ENCODE assay signal across 18 cellular contexts in genomic region chr6:105645166-105645565, GRCh38.
DNase-seq lines count a peak whose midpoint lies in the region; ATAC-seq and TF ChIP-seq lines count a peak whose summit lies in the region.
"Had no signal": no experiment of that assay in that cellular context is flagged by ENCODE, and none has a peak within 500 bp of the region (broad histone marks: within the 10 kb centered on the region; RNA-seq: fewer than 3 reads in every experiment).

No MANE protein-coding gene starts in this region.

- peak; percentile 72 for ATAC-seq in gastroesophageal sphincter
- no peak for ATAC-seq in HG02588 (IDR thresholded peaks at IDR 0.05; ENCODE audit: unreplicated experiment)
- ATAC-seq in HG02642 (IDR thresholded peaks at IDR 0.05; ENCODE audit: poor library complexity, unreplicated experiment), result no peak

- H3K27ac ChIP-seq in gastroesophageal sphincter, result peak overlapping the region; percentile 71 to 83 (median 76)
- peak overlapping the region; percentile 62 for H3K27ac ChIP-seq in stomach smooth muscle (ENCODE audit: low read length)
- H3K27ac ChIP-seq: BLaER1 treated with 17β-estradiol and CSF1 and Interleukin-3, amounts not matched to agents 10 nM and 100 nM; brain microvascular endothelial cell had no signal

- H3K4me3 ChIP-seq in adipocyte (ENCODE audit: low read length) (no peak overlapping the region), gastroesophageal sphincter (no peak overlapping the region), stomach smooth muscle (ENCODE audit: low read length in 2 of 2) (no peak overlapping the region)
- H3K4me3 ChIP-seq: BLaER1 treated with 17β-estradiol and CSF1 and Interleukin-3, amounts not matched to agents 10 nM and 100 nM had no signal

- 14 to 43% methylated on average over 1 of the region's 1 CpG for WGBS in gastroesophageal sphincter (ENCODE audit: low coverage in 1 of 2), 2 donors

- H3K9ac ChIP-seq in adipocyte (ENCODE audit: low read length), result no peak overlapping the region
- peak overlapping the region in 1 of 2 donors; percentile 2 for H3K9ac ChIP-seq in stomach smooth muscle (ENCODE audit: low read length in 2 of 2)
- H3K9ac ChIP-seq: BLaER1 treated with 17β-estradiol and CSF1 and Interleukin-3, amounts not matched to agents 10 nM and 100 nM had no signal

- no peak for TF ChIP-seq POLR2A in gastroesophageal sphincter (IDR thresholded peaks at IDR 0.05)

- no peaks in the 10 kb centered on the region for H3K27me3 Mint-ChIP-seq in activated CD4-positive, alpha-beta memory T cell treated with anti-CD3 and anti-CD28 coated beads, Interleukin-2, amount 10 ng/mL, durations not matched to agents 7 days and 5 days
- H3K27me3 Mint-ChIP-seq in activated CD4-positive, alpha-beta memory T cell treated with anti-CD3 and anti-CD28 coated beads for 36 hours, result peaks cover 41% of the 10 kb centered on the region
- H3K27me3 Mint-ChIP-seq: activated naive CD8-positive, alpha-beta T cell had no signal

- TF ChIP-seq CTCF in gastroesophageal sphincter (IDR thresholded peaks at IDR 0.05), result no peak

- intact Hi-C loops in activated CD4-positive, alpha-beta memory T cell treated with anti-CD3 and anti-CD28 coated beads for 36 hours (cut with micrococcal nuclease), result loop anchor here (5.0 to 10.0 kb wide), 4 partner anchors 140 to 877 kb away; no protein-coding TSS in a partner anchor

- no peak for DNase-seq in activated CD4-positive, alpha-beta memory T cell treated with anti-CD3 and anti-CD28 coated beads, Interleukin-2, amount 10 ng/mL, durations not matched to agents 7 days and 5 days
- DNase-seq in activated CD4-positive, alpha-beta memory T cell treated with anti-CD3 and anti-CD28 coated beads for 36 hours, result no peak
- DNase-seq in adipocyte (ENCODE audit: low read depth), result peak; percentile 48
- no peak for DNase-seq in SK-N-DZ (ENCODE audit: low spot score)
- DNase-seq: activated CD4-positive, alpha-beta T cell treated with anti-CD3 and anti-CD28 coated beads for 48 hours; brain microvascular endothelial cell; cortex of kidney; IMR-90; mammary epithelial cell; NCI-H1417; NCI-H526; retina had no signal

- H3K4me1 ChIP-seq in adipocyte (ENCODE audit: control insufficient read depth, insufficient read depth, low read length), result no peaks in the 10 kb centered on the region
- peaks cover 0 to 29% (median 6%) of the 10 kb centered on the region in 3 donors for H3K4me1 ChIP-seq in gastroesophageal sphincter
- H3K4me1 ChIP-seq in stomach smooth muscle (ENCODE audit: control insufficient read depth, insufficient read depth, low read length), result peaks cover 5% of the 10 kb centered on the region

- no peak for TF ChIP-seq EP300 in gastroesophageal sphincter (IDR thresholded peaks at IDR 0.05)

- no peak overlapping the region for H3K4me3 Mint-ChIP-seq in activated CD4-positive, alpha-beta memory T cell treated with anti-CD3 and anti-CD28 coated beads, Interleukin-2, amount 10 ng/mL, durations not matched to agents 7 days and 5 days
- no peak overlapping the region for H3K4me3 Mint-ChIP-seq in activated CD4-positive, alpha-beta memory T cell treated with anti-CD3 and anti-CD28 coated beads for 36 hours

- peaks cover 34% of the 10 kb centered on the region for H3K9me3 Mint-ChIP-seq in activated CD4-positive, alpha-beta memory T cell treated with anti-CD3 and anti-CD28 coated beads, Interleukin-2, amount 10 ng/mL, durations not matched to agents 7 days and 5 days
- no peaks in the 10 kb centered on the region for H3K9me3 Mint-ChIP-seq in activated CD4-positive, alpha-beta memory T cell treated with anti-CD3 and anti-CD28 coated beads for 36 hours

- H3K4me1 Mint-ChIP-seq in activated CD4-positive, alpha-beta memory T cell treated with anti-CD3 and anti-CD28 coated beads, Interleukin-2, amount 10 ng/mL, durations not matched to agents 7 days and 5 days, result peaks cover 76% of the 10 kb centered on the region
- H3K4me1 Mint-ChIP-seq in activated CD4-positive, alpha-beta memory T cell treated with anti-CD3 and anti-CD28 coated beads for 36 hours (ENCODE audit: low read depth), result peaks cover 55% of the 10 kb centered on the region

- H3K36me3 Mint-ChIP-seq in activated CD4-positive, alpha-beta memory T cell treated with anti-CD3 and anti-CD28 coated beads, Interleukin-2, amount 10 ng/mL, durations not matched to agents 7 days and 5 days (ENCODE audit: low read depth), result peaks cover 67% of the 10 kb centered on the region
- H3K36me3 Mint-ChIP-seq in activated CD4-positive, alpha-beta memory T cell treated with anti-CD3 and anti-CD28 coated beads for 36 hours, result no peaks in the 10 kb centered on the region
- H3K36me3 Mint-ChIP-seq: activated naive CD8-positive, alpha-beta T cell had no signal

- H3K36me3 ChIP-seq in adipocyte (ENCODE audit: control insufficient read depth, insufficient read depth, low read length, severe bottlenecking) (no peaks in the 10 kb centered on the region), gastroesophageal sphincter (no peaks in the 10 kb centered on the region), stomach smooth muscle (ENCODE audit: control insufficient read depth in 2 of 2, insufficient read depth in 2 of 2, low read length in 2 of 2) (no peaks in the 10 kb centered on the region)
- H3K36me3 ChIP-seq: BLaER1 treated with 17β-estradiol and CSF1 and Interleukin-3, amounts not matched to agents 10 nM and 100 nM; brain microvascular endothelial cell had no signal

- H3K27me3 ChIP-seq in adipocyte (replicated peaks; ENCODE audit: control insufficient read depth, insufficient read depth, low read length), result peaks cover 5% of the 10 kb centered on the region
- no peaks in the 10 kb centered on the region for H3K27me3 ChIP-seq in gastroesophageal sphincter
- H3K27me3 ChIP-seq in stomach smooth muscle (ENCODE audit: control insufficient read depth in 1 of 2, insufficient read depth in 2 of 2, low read length in 2 of 2), result no peaks in the 10 kb centered on the region
- H3K27me3 ChIP-seq: BLaER1 treated with 17β-estradiol and CSF1 and Interleukin-3, amounts not matched to agents 10 nM and 100 nM; brain microvascular endothelial cell had no signal

- POLR2A ChIA-PET in activated CD4-positive, alpha-beta memory T cell treated with anti-CD3 and anti-CD28 coated beads, Interleukin-2, amount 10 ng/mL, durations not matched to agents 7 days and 5 days (lab: Charles Lee), result interaction anchor here (0.6 to 5.5 kb wide), 14 partner anchors 11 to 440 kb away, joined by 3 to 50 read pairs (median 6); partner anchors contain the start of gene PRDM1
- POLR2A ChIA-PET in activated CD4-positive, alpha-beta memory T cell treated with anti-CD3 and anti-CD28 coated beads for 36 hours (lab: Charles Lee), result interaction anchor here (1.1 to 1.5 kb wide), 2 partner anchors 25 to 37 kb away, joined by 3 to 4 read pairs; no protein-coding TSS in a partner anchor

- CTCF ChIA-PET in activated CD4-positive, alpha-beta memory T cell treated with anti-CD3 and anti-CD28 coated beads, Interleukin-2, amount 10 ng/mL, durations not matched to agents 7 days and 5 days (lab: Charles Lee), result interaction anchor here (1.2 to 1.6 kb wide), 3 partner anchors 44 to 578 kb away, joined by 3 to 4 read pairs (median 3); no protein-coding TSS in a partner anchor
- CTCF ChIA-PET in activated CD4-positive, alpha-beta memory T cell treated with anti-CD3 and anti-CD28 coated beads for 36 hours (lab: Charles Lee), result interaction anchor here (1.1 to 1.6 kb wide), 2 partner anchors 24 to 214 kb away, joined by 3 to 8 read pairs; no protein-coding TSS in a partner anchor

- no peaks in the 10 kb centered on the region for H3K9me3 ChIP-seq in adipocyte (ENCODE audit: control insufficient read depth, low read length)
- no peaks in the 10 kb centered on the region for H3K9me3 ChIP-seq in gastroesophageal sphincter
- H3K9me3 ChIP-seq in stomach smooth muscle (ENCODE audit: control insufficient read depth in 2 of 2, low read length in 2 of 2), result no peaks in the 10 kb centered on the region
- H3K9me3 ChIP-seq: BLaER1 treated with 17β-estradiol and CSF1 and Interleukin-3, amounts not matched to agents 10 nM and 100 nM had no signal

- H3K27ac Mint-ChIP-seq in activated CD4-positive, alpha-beta memory T cell treated with anti-CD3 and anti-CD28 coated beads, Interleukin-2, amount 10 ng/mL, durations not matched to agents 7 days and 5 days, result peak overlapping the region; percentile 98
- H3K27ac Mint-ChIP-seq in activated CD4-positive, alpha-beta memory T cell treated with anti-CD3 and anti-CD28 coated beads for 36 hours, result no peak overlapping the region
